ENCODE assay signal across 1 cellular context in genomic region chr1:156369685-156370286, GRCh38.
TF ChIP-seq lines count a peak whose summit lies in the region.

No MANE protein-coding gene starts in this region.

TF ChIP-seq in WTC11, 78 proteins besides CTCF, POLR2A, EP300 and RAD21:
- TF ChIP-seq MYBL2 (CRISPR knock-in tag; IDR thresholded peaks at IDR 0.05) = 0 out of 2 replicates have a peak, but pooled peaks have one; percentile 17
